11 cellular contexts compared by ENCODE assay signal in the genomic region with DNA sequence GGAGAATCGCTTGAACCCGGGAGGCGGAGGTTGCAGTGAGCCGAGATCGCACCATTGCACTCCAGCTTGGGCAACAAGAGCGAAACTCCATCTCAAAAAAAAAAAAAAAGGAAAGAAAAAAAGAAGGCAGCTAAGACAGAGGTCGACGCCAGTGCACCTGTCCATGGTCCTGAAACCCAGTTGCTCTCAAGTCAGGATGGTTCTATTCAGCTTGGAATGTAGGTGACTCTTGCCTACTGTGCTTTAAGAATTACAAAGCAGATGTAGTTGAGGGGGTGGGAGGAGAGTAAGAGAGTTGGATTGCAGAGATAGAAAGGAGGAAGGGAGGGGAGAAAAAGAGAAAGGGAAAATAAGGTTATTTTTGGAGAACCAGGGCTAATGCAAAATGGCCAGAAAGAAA. TPM values are rescaled to one million over a fixed set of nuclear protein-coding genes. Genes with fewer than 3 reads are reported as not detected.
A peak's percentile ranks its signal among the peaks of the same experiment; 100 is the strongest.
DNase-seq lines count a peak whose midpoint lies in the region; ATAC-seq and TF ChIP-seq lines count a peak whose summit lies in the region.
"Had no signal": no experiment of that assay in that cellular context is flagged by ENCODE, and none has a peak within 500 bp of the region (broad histone marks: within the 10 kb centered on the region; RNA-seq: fewer than 3 reads in every experiment).

No MANE protein-coding gene starts in this region.

- intact Hi-C loops in CD8-positive, alpha-beta T cell (cut with DNase I, micrococcal nuclease), result loop anchor here in 1 of 2 experiments (2.0 kb wide), 1 partner anchor 25 kb away; no protein-coding TSS in a partner anchor
- intact Hi-C loops in IMR-90 (cut with micrococcal nuclease), result loop anchor here (2.0 kb wide), 1 partner anchor 25 kb away; no protein-coding TSS in a partner anchor

- H2AK5ac ChIP-seq in IMR-90 (ENCODE audit: low read depth, low read length), result no peak overlapping the region

- no peak overlapping the region for H2BK20ac ChIP-seq in IMR-90 (ENCODE audit: low read depth, low read length)

- H2BK120ac ChIP-seq in IMR-90 (ENCODE audit: low read depth, low read length), result no peak overlapping the region

- no peak overlapping the region for H4K5ac ChIP-seq in IMR-90 (ENCODE audit: low read depth, low read length)

- peaks cover 13% of the 10 kb centered on the region for H3K27me3 Mint-ChIP-seq in CD8-positive, alpha-beta T cell (ENCODE audit: low read depth)

- no peak for TF ChIP-seq RAD21 in IMR-90 (IDR thresholded peaks at IDR 0.05; ENCODE audit: low read length)

- peaks cover 5% of the 10 kb centered on the region for H3K9me3 Mint-ChIP-seq in CD8-positive, alpha-beta T cell

- H3K27ac ChIP-seq in CD8-positive, alpha-beta T cell (ENCODE audit: low read depth, low read length), result no peak overlapping the region
- no peak overlapping the region for H3K27ac ChIP-seq in IMR-90 (ENCODE audit: insufficient read depth, low read length)
- H3K27ac ChIP-seq: neutrophil had no signal

- no peak overlapping the region for H3K9ac ChIP-seq in IMR-90 (ENCODE audit: low read depth, low read length)

- H3K27me3 ChIP-seq in CD8-positive, alpha-beta T cell (ENCODE audit: insufficient read depth, low read length), result no peaks in the 10 kb centered on the region
- no peaks in the 10 kb centered on the region for H3K27me3 ChIP-seq in IMR-90 (ENCODE audit: control insufficient read depth, insufficient read depth, low read length)

- H3K79me1 ChIP-seq in IMR-90 (ENCODE audit: low read depth in 1 of 2, low read length in 2 of 2), result no peaks in the 10 kb centered on the region

- no peaks in the 10 kb centered on the region for H3K4me1 ChIP-seq in CD8-positive, alpha-beta T cell (ENCODE audit: insufficient read depth, low read length)
- H3K4me1 ChIP-seq in IMR-90 (ENCODE audit: control insufficient read depth, insufficient read depth, low read length), result no peaks in the 10 kb centered on the region

- no peak overlapping the region for H4K8ac ChIP-seq in IMR-90 (ENCODE audit: low read depth in 2 of 2, low read length in 2 of 2)

- H3K4me2 ChIP-seq in IMR-90 (ENCODE audit: low read depth, low read length), result no peak overlapping the region

- no TSS peak for BruUV-seq in IMR-90 (replicated peaks; lab: Mats Ljungman, UMichigan)

- WGBS in IMR-90 (ENCODE audit: extremely low coverage in 2 of 2, insufficient read length in 1 of 2), 2 experiments, result 0% methylated on average over 2 of the region's 8 CpGs; no CpG with 5 or more reads in 1 of the 2 experiments

- H3K4me3 ChIP-seq in CD8-positive, alpha-beta T cell (ENCODE audit: low read depth, low read length), result no peak overlapping the region
- no peak overlapping the region for H3K4me3 ChIP-seq in IMR-90 (ENCODE audit: insufficient read depth, low read depth, low read length)

- H3K4me1 Mint-ChIP-seq in CD8-positive, alpha-beta T cell (ENCODE audit: low read depth), result no peaks in the 10 kb centered on the region

- H2BK5ac ChIP-seq in IMR-90 (ENCODE audit: low read depth, low read length, poor library complexity, severe bottlenecking), result no peak overlapping the region

- no peak overlapping the region for H2BK15ac ChIP-seq in IMR-90 (ENCODE audit: low read depth, low read length)

- no peak for TF ChIP-seq CTCF in CD8-positive, alpha-beta T cell (IDR thresholded peaks at IDR 0.05)
- no peak for TF ChIP-seq CTCF in IMR-90 (conservative IDR thresholded peaks at IDR 0.05; ENCODE audit: low read depth, low read length)

- no peaks in the 10 kb centered on the region for H3K36me3 ChIP-seq in CD8-positive, alpha-beta T cell (ENCODE audit: insufficient read depth, low read length)
- no peaks in the 10 kb centered on the region; the same call in 1 of the 2 replicates for H3K36me3 ChIP-seq in IMR-90 (ENCODE audit: control insufficient read depth, insufficient read depth, low read length)
- H3K36me3 ChIP-seq: neutrophil had no signal

- H3K36me3 Mint-ChIP-seq in CD8-positive, alpha-beta T cell, result no peaks in the 10 kb centered on the region

- CTCF ChIA-PET in CD8-positive, alpha-beta T cell (lab: Charles Lee), result no interaction called here
- CTCF ChIA-PET in IMR-90 (lab: Yijun Ruan, JAX), result no interaction called here

- H3K4me3 Mint-ChIP-seq in CD8-positive, alpha-beta T cell, result no peak overlapping the region

- ATAC-seq in CD8-positive, alpha-beta T cell, result no peak
- peak; percentile 75 for ATAC-seq in IMR-90 (ENCODE audit: low read depth)
- no peak for ATAC-seq in HG03378 (IDR thresholded peaks at IDR 0.05; ENCODE audit: unreplicated experiment)
- ATAC-seq in GM19395 (IDR thresholded peaks at IDR 0.05; ENCODE audit: unreplicated experiment), result no peak
- ATAC-seq in HG02938 (IDR thresholded peaks at IDR 0.05; ENCODE audit: unreplicated experiment), result no peak

- H3K4ac ChIP-seq in IMR-90 (ENCODE audit: low read depth, low read length), result no peak overlapping the region

- H3K23ac ChIP-seq in IMR-90 (ENCODE audit: low read depth, low read length), result no peak overlapping the region

- in situ Hi-C loops in IMR-90 (cut with MboI; ENCODE audit: low sequenced_read_pairs), result no loop called here

- H3K9me1 ChIP-seq in IMR-90 (ENCODE audit: insufficient read depth, low read length), result no peaks in the 10 kb centered on the region

- H3K56ac ChIP-seq in IMR-90 (ENCODE audit: extremely low read depth, insufficient read depth, low read length), result no peak overlapping the region

- no peak overlapping the region for H3K18ac ChIP-seq in IMR-90 (ENCODE audit: low read depth, low read length)

- dilution Hi-C loops in IMR-90 (cut with HindIII; ENCODE audit: low sequenced_read_pairs, unreplicated experiment), result no loop called here

- DNase-seq in CD8-positive, alpha-beta T cell, result peak in 5 of 7 experiments; percentile 3 to 52 (median 37)
- DNase-seq in IMR-90 (peak; percentile 64), iris pigment epithelial cell (ENCODE audit: low read depth) (peak; percentile 76), foreskin melanocyte (no peak)
- peak; percentile 49 for DNase-seq in activated CD4-positive, alpha-beta T cell treated with anti-CD3 and anti-CD28 coated beads, Interleukin-2, amount 50 U/mL, for 1 hour
- DNase-seq: caudate nucleus, NCI-H1092 treated with DMSO at 0.1 percent for 48 hours had no signal

- H3K9me3 ChIP-seq in CD8-positive, alpha-beta T cell (ENCODE audit: low read length), result no peaks in the 10 kb centered on the region
- H3K9me3 ChIP-seq in IMR-90 (ENCODE audit: control insufficient read depth, insufficient read depth, low read length), result no peaks in the 10 kb centered on the region
- H3K9me3 ChIP-seq: neutrophil had no signal

- no peak overlapping the region for H4K91ac ChIP-seq in IMR-90 (ENCODE audit: insufficient read depth, low read depth, low read length)

- H2AFZ ChIP-seq in IMR-90 (replicated peaks; ENCODE audit: low read length, poor library complexity), result no peak overlapping the region

- H4K20me1 ChIP-seq in IMR-90 (ENCODE audit: insufficient read depth, low read length), result no peaks in the 10 kb centered on the region

- POLR2A ChIA-PET in CD8-positive, alpha-beta T cell (lab: Charles Lee), result no interaction called here
- POLR2A ChIA-PET in IMR-90 (lab: Charles Lee; ENCODE audit: unreplicated experiment), result interaction anchor here (0.6 kb wide), 1 partner anchor 53 kb away, joined by 5 read pairs; no protein-coding TSS in a partner anchor

- H3K14ac ChIP-seq in IMR-90 (replicated peaks; ENCODE audit: low read depth, low read length), result no peak overlapping the region

- no peak overlapping the region for H3K27ac Mint-ChIP-seq in CD8-positive, alpha-beta T cell

- H2AK9ac ChIP-seq in IMR-90 (replicated peaks; ENCODE audit: low read depth, low read length, poor library complexity), result no peak overlapping the region

- TF ChIP-seq POLR2A in IMR-90 (IDR thresholded peaks at IDR 0.05; ENCODE audit: low read depth, low read length), result no peak

TF ChIP-seq in IMR-90, 13 proteins besides CTCF, POLR2A, EP300 and RAD21:
- TF ChIP-seq RCOR1 (IDR thresholded peaks at IDR 0.05; ENCODE audit: insufficient replicate concordance, low read length), result no peak

RNA-seq across cellular contexts. Expression of a gene that starts 18.7 kb away (rescaled TPM):
- total RNA-seq in CD8-positive, alpha-beta T cell, result not detected
- under 0.01 and 0.36 TPM in 2 replicates for total RNA-seq in IMR-90 (2012; rRNA removed)
- polyA plus RNA-seq in IMR-90 (2012; rRNA removed), result 6.7 and 7.7 TPM in 2 replicates
- 3.6 and 10.9 TPM in 2 replicates for polyA plus RNA-seq in IMR-90 (2012; cell fraction: cytosol; rRNA removed)
- polyA plus RNA-seq in IMR-90 (2012; cell fraction: nucleus; rRNA removed; ENCODE audit: low replicate concordance), result 9.8 and 16.2 TPM in 2 replicates

RNA-seq across cellular contexts. Expression of a gene that starts 35.0 kb away (rescaled TPM):
- total RNA-seq in CD8-positive, alpha-beta T cell, result not detected
- total RNA-seq in IMR-90 (2012; rRNA removed), result not detected in 2 replicates
- polyA plus RNA-seq in IMR-90 (2012; rRNA removed), result 0.09 and 0.15 TPM in 2 replicates
- polyA plus RNA-seq in IMR-90 (2012; cell fraction: cytosol; rRNA removed), result 0.04 and 0.08 TPM in 2 replicates
- 0.39 and 0.54 TPM in 2 replicates for polyA plus RNA-seq in IMR-90 (2012; cell fraction: nucleus; rRNA removed; ENCODE audit: low replicate concordance)

RNA-seq across cellular contexts. Expression of a gene that starts 45.7 kb away (rescaled TPM):
- 1 to 10 TPM in 1 of 2 experiments, under 1 TPM in 1; 0.28 to 1.1 TPM for total RNA-seq in CD8-positive, alpha-beta T cell
- not detected in 2 replicates for total RNA-seq in IMR-90 (2012; rRNA removed)
- polyA plus RNA-seq in IMR-90 (2012; rRNA removed), result 0.04 TPM in 1 of 2 replicates, not detected in the other
- polyA plus RNA-seq in IMR-90 (2012; cell fraction: cytosol; rRNA removed), result 0.01 and 0.04 TPM in 2 replicates
- 0.28 and 0.65 TPM in 2 replicates for polyA plus RNA-seq in IMR-90 (2012; cell fraction: nucleus; rRNA removed; ENCODE audit: low replicate concordance)
